17 cellular contexts compared by ENCODE assay signal in the genomic region with DNA sequence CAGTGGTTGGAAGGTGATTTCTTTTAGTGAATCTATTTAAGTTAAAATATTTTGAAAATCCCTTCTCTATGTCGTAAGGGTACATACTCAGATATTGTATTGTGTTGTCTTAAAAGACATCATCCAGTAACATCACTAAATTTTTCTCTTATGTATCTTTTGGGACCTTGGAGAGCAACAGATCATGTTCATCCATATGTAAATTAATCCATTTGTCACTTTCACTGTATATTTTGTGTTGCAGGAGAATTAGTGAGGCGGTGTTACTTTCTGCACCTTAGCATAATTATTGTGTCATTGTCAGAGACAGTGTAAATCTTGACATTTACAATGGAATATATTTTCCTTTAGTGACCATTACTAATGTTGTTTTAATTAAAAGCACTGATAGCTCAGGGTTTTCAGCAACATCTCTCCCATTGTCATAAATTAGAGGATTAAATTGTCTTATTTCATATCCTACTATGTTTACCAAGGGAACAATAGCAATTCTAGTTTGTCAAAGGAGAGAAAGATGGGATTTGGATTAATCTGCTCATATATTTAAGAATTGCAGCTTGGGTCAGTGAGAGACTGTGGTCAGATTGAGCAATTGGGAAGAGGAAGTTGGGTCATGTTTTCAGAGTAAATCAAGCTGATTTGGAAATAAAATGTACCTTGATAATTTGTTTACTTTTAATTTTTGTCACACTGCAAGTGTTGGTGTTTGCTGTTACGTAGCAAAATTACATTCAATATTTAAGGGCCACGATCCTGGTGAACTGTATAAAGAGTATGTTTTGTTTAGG.
DNase-seq lines count a peak whose midpoint lies in the region; ATAC-seq, FAIRE-seq and TF ChIP-seq lines count a peak whose summit lies in the region.
"Had no signal": no experiment of that assay in that cellular context is flagged by ENCODE, and none has a peak within 500 bp of the region (broad histone marks: within the 10 kb centered on the region; RNA-seq: fewer than 3 reads in every experiment).

No MANE protein-coding gene starts in this region.

- ATAC-seq in HG02840 (IDR thresholded peaks at IDR 0.05; ENCODE audit: low FRiP score, unreplicated experiment): no peak
- ATAC-seq: PC-3 had no signal

- in situ Hi-C loops in GM13976 (cut with MboI; ENCODE audit: low sequenced_read_pairs, unreplicated experiment): no loop called here

- DNase-seq in AML-193 (lab: John Stamatoyannopoulos, UW) (peak; percentile 5 to 44), NOMO-1 treated with DMSO at 0.1 percent for 48 hours (lab: John Stamatoyannopoulos, UW; ENCODE audit: unreplicated experiment) (peak; percentile 52), fibroblast of mammary gland (ENCODE audit: low read depth) (peak; percentile 30), GM19239 (ENCODE audit: insufficient read length, low spot score) (no peak), GM13976 (ENCODE audit: low spot score) (no peak), midbrain (lab: John Stamatoyannopoulos, UW) (no peak)
- DNase-seq: H9, KBM-7, NCI-H1105, NCI-H1694, NCI-H345, NCI-H526, PC-3 had no signal

- no peaks in the 10 kb centered on the region for H3K36me3 ChIP-seq in HEK293 (ENCODE audit: control insufficient read depth in 2 of 2, insufficient read depth in 1 of 2, low read length in 2 of 2)

- H3K4me3 ChIP-seq in HEK293 (ENCODE audit: low read depth, low read length): no peak overlapping the region
- H3K4me3 ChIP-seq in fibroblast of mammary gland (ENCODE audit: control insufficient read depth, low read depth, low read length): no peak overlapping the region

- CTCF ChIA-PET in HEK293 (lab: Yijun Ruan, JAX): no interaction called here

- no peak for FAIRE-seq in GM19239 (lab: Jason Lieb, UNC)

- H3K4me1 ChIP-seq in HEK293 (ENCODE audit: control insufficient read depth, insufficient read depth, low read length): no peaks in the 10 kb centered on the region

- H3K27ac ChIP-seq in HEK293 (ENCODE audit: extremely low read depth, low read depth, low read length): no peak overlapping the region
- H3K27ac ChIP-seq: C4-2B, HL-60 had no signal

- no peaks in the 10 kb centered on the region for H3K9me3 ChIP-seq in HEK293 (ENCODE audit: control insufficient read depth, insufficient read depth, low read depth, low read length)

- POLR2A ChIA-PET in HEK293 (lab: Yijun Ruan, JAX): no interaction called here

- TF ChIP-seq CTCF in HEK293 (tag by site-specific recombination; IDR thresholded peaks at IDR 0.05): no peak
- no peak for TF ChIP-seq CTCF in fibroblast of mammary gland (conservative IDR thresholded peaks at IDR 0.05; ENCODE audit: control insufficient read depth, insufficient read depth, low read depth, low read length)
- TF ChIP-seq CTCF in GM13976 (IDR thresholded peaks at IDR 0.05; ENCODE audit: borderline replicate concordance, control extremely low read depth, extremely low read depth, insufficient read depth, missing control alignments): no peak

TF ChIP-seq in HEK293, 187 proteins besides CTCF, POLR2A, EP300 and RAD21:
- TF ChIP-seq, protein P1, sequence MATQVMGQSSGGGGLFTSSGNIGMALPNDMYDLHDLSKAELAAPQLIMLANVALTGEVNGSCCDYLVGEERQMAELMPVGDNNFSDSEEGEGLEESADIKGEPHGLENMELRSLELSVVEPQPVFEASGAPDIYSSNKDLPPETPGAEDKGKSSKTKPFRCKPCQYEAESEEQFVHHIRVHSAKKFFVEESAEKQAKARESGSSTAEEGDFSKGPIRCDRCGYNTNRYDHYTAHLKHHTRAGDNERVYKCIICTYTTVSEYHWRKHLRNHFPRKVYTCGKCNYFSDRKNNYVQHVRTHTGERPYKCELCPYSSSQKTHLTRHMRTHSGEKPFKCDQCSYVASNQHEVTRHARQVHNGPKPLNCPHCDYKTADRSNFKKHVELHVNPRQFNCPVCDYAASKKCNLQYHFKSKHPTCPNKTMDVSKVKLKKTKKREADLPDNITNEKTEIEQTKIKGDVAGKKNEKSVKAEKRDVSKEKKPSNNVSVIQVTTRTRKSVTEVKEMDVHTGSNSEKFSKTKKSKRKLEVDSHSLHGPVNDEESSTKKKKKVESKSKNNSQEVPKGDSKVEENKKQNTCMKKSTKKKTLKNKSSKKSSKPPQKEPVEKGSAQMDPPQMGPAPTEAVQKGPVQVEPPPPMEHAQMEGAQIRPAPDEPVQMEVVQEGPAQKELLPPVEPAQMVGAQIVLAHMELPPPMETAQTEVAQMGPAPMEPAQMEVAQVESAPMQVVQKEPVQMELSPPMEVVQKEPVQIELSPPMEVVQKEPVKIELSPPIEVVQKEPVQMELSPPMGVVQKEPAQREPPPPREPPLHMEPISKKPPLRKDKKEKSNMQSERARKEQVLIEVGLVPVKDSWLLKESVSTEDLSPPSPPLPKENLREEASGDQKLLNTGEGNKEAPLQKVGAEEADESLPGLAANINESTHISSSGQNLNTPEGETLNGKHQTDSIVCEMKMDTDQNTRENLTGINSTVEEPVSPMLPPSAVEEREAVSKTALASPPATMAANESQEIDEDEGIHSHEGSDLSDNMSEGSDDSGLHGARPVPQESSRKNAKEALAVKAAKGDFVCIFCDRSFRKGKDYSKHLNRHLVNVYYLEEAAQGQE (tag by site-specific recombination; IDR thresholded peaks at IDR 0.05): 0 out of 2 replicates have a peak, but pooled peaks have one; percentile 20
- no peak for TF ChIP-seq SP3 (tag by site-specific recombination; IDR thresholded peaks at IDR 0.05)

Comparison
In these comparisons a context has a peak if more than half of its experiments do, and no peak if none do; other contexts are left out.
1. DNase-seq: peak in AML-193 (2 of 2), NOMO-1 treated with DMSO at 0.1 percent for 48 hours (single experiment) and fibroblast of mammary gland (single experiment); none in GM19239 (single experiment), GM13976 (single experiment) and midbrain (single experiment).